ENCODE assay signal across 26 cellular contexts in the genomic region with DNA sequence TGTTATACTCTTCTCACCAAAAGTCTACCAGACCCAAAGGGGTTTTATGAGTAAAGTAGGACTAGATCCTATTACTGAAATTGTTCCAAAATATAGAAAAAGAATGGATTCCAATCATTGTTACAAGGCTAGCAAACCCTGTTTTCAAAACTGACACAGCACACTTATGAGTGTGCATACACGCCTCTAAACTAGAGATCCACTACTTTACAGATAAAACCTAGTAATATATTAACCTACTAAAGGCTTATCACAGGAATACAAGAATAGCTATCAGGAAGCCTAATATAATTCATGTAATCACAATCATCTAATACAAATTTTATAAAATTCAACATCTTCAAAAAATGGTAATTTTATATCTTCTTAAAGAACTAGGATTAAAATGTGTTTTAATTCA.
"Had no signal": no experiment of that assay in that cellular context is flagged by ENCODE, and none has a peak within 500 bp of the region (broad histone marks: within the 10 kb centered on the region; RNA-seq: fewer than 3 reads in every experiment).

No MANE protein-coding gene starts in this region.

- H3K27me3 Mint-ChIP-seq: effector memory CD8-positive, alpha-beta T cell; memory B cell had no signal

- ATAC-seq: effector memory CD8-positive, alpha-beta T cell; gastrocnemius medialis; heart right ventricle; left colon; left lung; left ventricle myocardium superior; lower lobe of right lung had no signal

- DNase-seq: dermis blood vessel endothelial cell; dorsolateral prefrontal cortex; effector CD8-positive, alpha-beta T cell; effector memory CD8-positive, alpha-beta T cell; endodermal cell; foreskin fibroblast; foreskin melanocyte; gastrocnemius medialis; glutamatergic neuron; head of caudate nucleus; heart right ventricle; hippocampal formation; islet precursor cell; kidney; kidney glomerular epithelial cell; left colon; left lung; left ventricle myocardium superior; lower lobe of right lung; mesendoderm; midbrain had no signal

- H3K27ac Mint-ChIP-seq: endodermal cell, memory B cell had no signal

- H3K4me3 Mint-ChIP-seq: effector memory CD8-positive, alpha-beta T cell; endodermal cell; memory B cell had no signal

- H3K4me1 Mint-ChIP-seq: endodermal cell had no signal

- H3K9me3 Mint-ChIP-seq: effector memory CD8-positive, alpha-beta T cell; endodermal cell; memory B cell had no signal

- FAIRE-seq: colon, endothelial cell of umbilical vein, kidney had no signal

- H3K27ac ChIP-seq: coronary artery, dorsolateral prefrontal cortex, esophagus muscularis mucosa, gastrocnemius medialis, heart right ventricle, left lung, lower lobe of right lung had no signal
